8 cellular contexts compared by ENCODE assay signal in the genomic region with DNA sequence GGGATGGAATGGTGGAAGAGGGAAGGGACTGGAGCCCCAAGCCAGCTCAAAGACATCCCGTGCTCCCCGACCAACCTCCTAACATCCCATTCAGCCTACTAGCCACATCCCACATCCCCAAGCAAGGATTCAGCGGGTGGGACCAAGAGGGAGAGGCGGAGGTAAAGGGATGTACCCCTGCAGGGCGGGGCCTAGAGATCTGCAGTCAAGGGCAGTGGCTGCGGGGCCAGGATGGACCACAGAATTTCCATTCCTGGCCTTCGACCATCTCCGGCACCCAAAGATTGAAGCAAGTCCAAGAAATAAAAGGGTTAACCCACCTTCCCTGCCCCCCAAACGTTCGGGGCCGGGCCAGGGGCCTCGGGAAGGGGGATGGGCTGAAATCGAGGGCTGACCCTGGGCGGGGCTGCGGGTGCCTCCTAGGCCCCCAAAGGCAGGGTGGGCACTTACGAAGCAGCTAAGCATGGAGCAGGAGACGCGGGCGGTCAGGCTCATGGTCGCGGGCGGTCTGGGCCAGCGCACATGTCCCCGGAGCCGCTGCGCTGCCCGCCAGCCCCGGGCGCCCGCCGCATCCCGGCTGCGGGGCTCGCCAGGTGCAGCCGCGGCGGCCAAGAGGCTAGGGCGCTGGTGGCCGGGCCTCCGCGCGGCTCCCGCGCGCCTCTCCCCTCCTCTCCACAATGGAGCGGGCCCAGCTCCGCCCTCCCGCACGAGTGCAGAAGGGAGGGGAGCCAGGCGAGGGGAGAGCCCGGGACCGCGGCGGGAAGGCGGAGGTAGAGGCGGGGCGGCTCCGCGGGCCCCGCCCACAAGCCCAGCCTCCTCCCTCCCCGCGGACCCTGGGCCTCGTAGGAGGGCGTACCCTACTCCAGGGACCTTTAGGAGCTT. TPM values are rescaled to one million over a fixed set of nuclear protein-coding genes. Genes with fewer than 3 reads are reported as not detected.
DNase-seq lines count a peak whose midpoint lies in the region; ATAC-seq and TF ChIP-seq lines count a peak whose summit lies in the region.

A gene (minus strand): TSS at position 726 of the 882 bp plus-strand sequence. CDS start 231 bp downstream, at position 495.

- H3K9me3 Mint-ChIP-seq in naive B cell = no peaks in the 10 kb centered on the region

- H3K27me3 ChIP-seq in KMS-11 (ENCODE audit: insufficient read depth, low read depth) = no peaks in the 10 kb centered on the region

- peak within 1 kb of the TSS; percentile 83 to 100 (median 91) for H3K4me3 Mint-ChIP-seq in naive B cell

- H3K79me2 ChIP-seq in KMS-11 (ENCODE audit: insufficient read depth, low read depth) = no peaks in the 10 kb centered on the region

- peak within 1 kb of the TSS in 5 of 6 donors; percentile 86 to 97 (median 92) for H3K27ac Mint-ChIP-seq in naive B cell

- peak within 1 kb of the TSS; percentile 74 for H3K9ac ChIP-seq in KMS-11

- H4K20me1 ChIP-seq in KMS-11 (ENCODE audit: insufficient read depth) = no peaks in the 10 kb centered on the region

- peaks cover 53 to 73% (median 71%) of the 10 kb centered on the region in 3 donors for H3K4me1 Mint-ChIP-seq in naive B cell

- H3K4me2 ChIP-seq in KMS-11 = peak within 1 kb of the TSS; percentile 93

- no peak for TF ChIP-seq CTCF in KMS-11 (conservative IDR thresholded peaks at IDR 0.05; ENCODE audit: low read depth, low read length)
- no peak for TF ChIP-seq CTCF in fibroblast of mammary gland (conservative IDR thresholded peaks at IDR 0.05; ENCODE audit: control insufficient read depth, insufficient read depth, low read depth, low read length)

- H3K27ac ChIP-seq in KMS-11 = no peak within 1 kb of the TSS

- no peak within 1 kb of the TSS for H3K4me3 ChIP-seq in KMS-11 (IDR thresholded peaks at IDR 0.05; ENCODE audit: insufficient read depth, low read depth, low read length)
- H3K4me3 ChIP-seq in fibroblast of mammary gland (ENCODE audit: control insufficient read depth, low read depth, low read length) = peak within 1 kb of the TSS; percentile 84

- peak within 1 kb of the TSS; percentile 58 for H2AFZ ChIP-seq in KMS-11 (ENCODE audit: low read depth)

- H3K36me3 Mint-ChIP-seq in naive B cell = peaks cover 28 to 30% of the 10 kb centered on the region in 2 donors

- ATAC-seq in naive B cell (ENCODE audit: low read depth in 2 of 2) (no peak), HG03571 (IDR thresholded peaks at IDR 0.05; ENCODE audit: unreplicated experiment) (no peak)

- peak; percentile 96 for DNase-seq in GM03348 (ENCODE audit: low spot score)
- peak; percentile 70 for DNase-seq in RKO (ENCODE audit: low spot score)
- peak; percentile 47 to 67 for DNase-seq in activated T-helper 1 cell treated with anti-CD3 and anti-CD28 coated beads, Interleukin-2, amount 50 U/mL, for 16 hours (ENCODE audit: low read depth in 1 of 2, low spot score in 1 of 2)
- peak; percentile 55 for DNase-seq in fibroblast of mammary gland (ENCODE audit: low read depth)
- peak; percentile 57 for DNase-seq in naive B cell
- peak; percentile 52 to 64 for DNase-seq in stimulated activated CD8-positive, alpha-beta memory T cell treated with anti-CD3 and anti-CD28 coated beads, Interleukin-7, amount 100 ng/mL, for 48 hours (ENCODE audit: extremely low read depth in 1 of 2, low read depth in 1 of 2)

- H3K4me1 ChIP-seq in KMS-11 (ENCODE audit: low read depth, poor library complexity, severe bottlenecking) = peaks cover 27% of the 10 kb centered on the region

- no peaks in the 10 kb centered on the region for H3K27me3 Mint-ChIP-seq in naive B cell

- no peaks in the 10 kb centered on the region for H3K36me3 ChIP-seq in KMS-11 (ENCODE audit: insufficient read depth)

RNA-seq across cellular contexts. Expression of the gene that starts here (rescaled TPM):
- polyA plus RNA-seq in naive B cell (ENCODE audit: low read depth in 6 of 6) = 10 to 100 TPM; 12.9 to 35.7 (median 30.4) TPM
